Comparison of ENCODE assay signal across 19 cellular contexts in genomic region chr1:180221461-180221860, GRCh38. TPM values are rescaled to one million over a fixed set of nuclear protein-coding genes. Genes with fewer than 3 reads are reported as not detected.
DNase-seq lines count a peak whose midpoint lies in the region; TF ChIP-seq lines count a peak whose summit lies in the region.
"Had no signal": no experiment of that assay in that cellular context is flagged by ENCODE, and none has a peak within 500 bp of the region (broad histone marks: within the 10 kb centered on the region; RNA-seq: fewer than 3 reads in every experiment).

No MANE protein-coding gene starts in this region.

- H3K27ac ChIP-seq in smooth muscle cell (ENCODE audit: low read depth): no peak overlapping the region
- H3K27ac ChIP-seq: HL-60 had no signal

- no peaks in the 10 kb centered on the region for H3K9me3 ChIP-seq in smooth muscle cell (replicated peaks; ENCODE audit: low read depth)

- H3K36me3 ChIP-seq in smooth muscle cell (ENCODE audit: low read depth): no peaks in the 10 kb centered on the region

- H4K20me1 ChIP-seq in smooth muscle cell (ENCODE audit: low read depth): no peaks in the 10 kb centered on the region

- peaks cover 52% of the 10 kb centered on the region for H3K27me3 ChIP-seq in smooth muscle cell (ENCODE audit: low read depth)

- H3K79me2 ChIP-seq in smooth muscle cell (ENCODE audit: low read depth): no peaks in the 10 kb centered on the region

- H3K4me1 ChIP-seq in smooth muscle cell (ENCODE audit: low read depth): no peaks in the 10 kb centered on the region

- H2AFZ ChIP-seq in smooth muscle cell (ENCODE audit: low read depth): no peak overlapping the region

- H3K4me2 ChIP-seq in smooth muscle cell: no peak overlapping the region

- in situ Hi-C loops in astrocyte of the cerebellum (cut with HindIII; ENCODE audit: low sequenced_read_pairs): no loop called here

- no peak overlapping the region for H3K9ac ChIP-seq in smooth muscle cell (ENCODE audit: low read depth)

- TF ChIP-seq CTCF in astrocyte of the cerebellum (IDR thresholded peaks at IDR 0.05; ENCODE audit: low read depth, low read length, missing control alignments) (no peak), smooth muscle cell (IDR thresholded peaks at IDR 0.05; ENCODE audit: borderline replicate concordance, insufficient read depth, poor library complexity, severe bottlenecking) (no peak)

- H3K4me3 ChIP-seq in astrocyte of the cerebellum (ENCODE audit: low read depth, low read length): no peak overlapping the region
- H3K4me3 ChIP-seq in smooth muscle cell: no peak overlapping the region

- 74% methylated on average over 6 of the region's 6 CpGs for WGBS in smooth muscle cell (ENCODE audit: low lambda C conversion rate)

- DNase-seq in AG08395 (ENCODE audit: low spot score) (peak; percentile 76), GM04503 (ENCODE audit: low read depth) (peak; percentile 39), astrocyte of the cerebellum (ENCODE audit: low read depth) (peak; percentile 8), mesenteric fat pad (ENCODE audit: low spot score) (peak; percentile 68), NCI-H2227 treated with DMSO at 0.1 percent for 48 hours (lab: John Stamatoyannopoulos, UW) (no peak), smooth muscle cell (lab: John Stamatoyannopoulos, UW; ENCODE audit: unreplicated experiment) (no peak), SKM-1 (lab: John Stamatoyannopoulos, UW; ENCODE audit: unreplicated experiment) (no peak), epidermal melanocyte (ENCODE audit: insufficient read length, low spot score) (no peak)
- DNase-seq: 8988T, H9, NCI-H1417 treated with DMSO at 0.1 percent for 48 hours, NCI-H2029 treated with DMSO at 0.1 percent for 48 hours, NCI-H2171 treated with DMSO at 0.1 percent for 48 hours, NCI-H748 treated with DMSO at 0.1 percent for 48 hours, OCI-M1, RPMI8226, SIG-M5 had no signal

- no peaks in the 10 kb centered on the region for H3F3A ChIP-seq in smooth muscle cell (ENCODE audit: low read depth)

RNA-seq across cellular contexts. Expression of gene LHX4, which starts 8.6 kb away (rescaled TPM):
- total RNA-seq in mesenteric fat pad: 0.06 TPM
- total RNA-seq in smooth muscle cell: not detected in 2 replicates
- polyA plus RNA-seq in smooth muscle cell: 0.39 TPM in 1 of 2 replicates, not detected in the other
- polyA plus RNA-seq: CD14-positive monocyte had no signal

Comparison
In these comparisons a context has a peak if more than half of its experiments do, and no peak if none do; other contexts are left out.
1. DNase-seq: peak in AG08395 (single experiment), GM04503 (single experiment), astrocyte of the cerebellum (single experiment) and mesenteric fat pad (single experiment); none in NCI-H2227 treated with DMSO at 0.1 percent for 48 hours (single experiment), smooth muscle cell (single experiment), SKM-1 (single experiment) and epidermal melanocyte (single experiment).